Comparison of ENCODE assay signal across 1 cellular context in genomic region chr1:18948913-18949688, GRCh38.
TF ChIP-seq lines count a peak whose summit lies in the region.

No MANE protein-coding gene starts in this region.

TF ChIP-seq in liver, 16 proteins besides CTCF, POLR2A, EP300 and RAD21 (continued from another document):
- TF ChIP-seq REST (IDR thresholded peaks at IDR 0.05) (peak; percentile 18), ATF3 (IDR thresholded peaks at IDR 0.05) (no peak), HNF4G (IDR thresholded peaks at IDR 0.05) (peak; percentile 37), SP1 (IDR thresholded peaks at IDR 0.05) (peak; percentile 65), GABPA (IDR thresholded peaks at IDR 0.05 in 1 of 2, conservative IDR thresholded peaks at IDR 0.05 in 1 of 2) (no peak)
